ENCODE assay signal across 21 cellular contexts in the genomic region with DNA sequence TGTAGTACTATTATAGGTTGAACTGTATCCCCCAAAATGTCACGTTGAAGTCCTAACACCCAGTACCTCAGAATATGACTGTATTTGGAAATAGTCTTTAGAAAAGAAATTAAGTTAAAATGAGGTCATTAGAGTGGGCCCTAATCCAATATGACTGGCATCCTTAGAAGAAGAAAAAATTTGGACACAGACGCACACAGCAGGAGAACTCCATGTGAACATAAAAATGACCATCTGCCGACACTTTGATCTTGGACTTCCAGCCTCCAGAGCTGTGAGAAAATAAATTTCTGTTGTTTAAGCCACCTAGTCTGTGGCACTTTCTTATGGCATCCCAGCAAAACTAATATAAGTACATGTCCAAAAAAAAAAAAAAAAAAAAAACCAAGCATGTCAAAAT.
"Had no signal": no experiment of that assay in that cellular context is flagged by ENCODE, and none has a peak within 500 bp of the region (broad histone marks: within the 10 kb centered on the region; RNA-seq: fewer than 3 reads in every experiment).

No MANE protein-coding gene starts in this region.

- H3K9me3 ChIP-seq: SJCRH30 had no signal

- DNase-seq: Kasumi-1, MM.1S, NCI-H1092 treated with DMSO at 0.1 percent for 48 hours, NCI-H1436, NCI-H187, NCI-H2029, NCI-H2081 treated with DMSO at 0.1 percent for 48 hours, NCI-H2171, NCI-H226, NCI-H524, NCI-H526 treated with DMSO at 0.1 percent for 48 hours, NCI-H774, PC-3, SHP77, SJCRH30 had no signal

- H3K4me1 ChIP-seq: SJCRH30 had no signal

- H3K4me3 ChIP-seq: K562, SJCRH30 had no signal

- H3K36me3 ChIP-seq: SJCRH30 had no signal

- H3K27ac ChIP-seq: HL-60, KMS-11, RWPE1, SJCRH30 had no signal

- ATAC-seq: K562, Panc1, PC-3, SK-N-SH treated with all-trans-retinoic acid at 6 μM for 48 hours had no signal
